Comparison of ENCODE assay signal across 25 cellular contexts in the genomic region with DNA sequence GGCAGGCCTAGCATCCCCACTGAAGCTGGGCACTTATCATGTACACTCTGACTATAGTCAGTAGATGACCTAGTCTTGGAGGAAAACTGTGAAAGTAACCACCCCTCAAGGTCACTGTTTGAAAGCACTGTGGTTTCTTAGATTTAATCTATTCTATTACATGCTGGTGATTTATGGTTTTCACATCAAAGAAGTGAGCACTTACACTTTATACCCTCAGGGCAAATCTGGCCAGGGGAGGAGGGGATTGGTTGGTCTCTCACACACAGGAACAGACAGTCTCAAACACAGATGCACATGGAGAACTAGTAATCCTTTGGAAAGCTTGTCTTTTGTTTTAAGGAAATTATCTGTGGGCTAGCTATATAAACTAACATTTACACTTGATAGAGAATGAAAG.
"Had no signal": no experiment of that assay in that cellular context is flagged by ENCODE, and none has a peak within 500 bp of the region (broad histone marks: within the 10 kb centered on the region; RNA-seq: fewer than 3 reads in every experiment).

No MANE protein-coding gene starts in this region.

- H3K36me3 Mint-ChIP-seq: neural progenitor cell had no signal

- H3K36me3 ChIP-seq: colonic mucosa, left lung, neural progenitor cell, prostate gland, tibial artery, uterus had no signal

- H3K9ac ChIP-seq: neural progenitor cell had no signal

- DNase-seq: activated B cell treated with CpG ODN at 0.5 μM for 24 hours; activated CD4-positive, alpha-beta memory T cell treated with anti-CD3 and anti-CD28 coated beads, Interleukin-2, amount 10 ng/mL, durations not matched to agents 7 days and 5 days; activated CD4-positive, alpha-beta T cell treated with anti-CD3 and anti-CD28 coated beads for 4 hours; activated CD8-positive, alpha-beta memory T cell treated with anti-CD3 and anti-CD28 coated beads, Interleukin-2, amount 10 ng/mL, durations not matched to agents 7 days and 5 days; activated naive CD4-positive, alpha-beta T cell; activated naive CD8-positive, alpha-beta T cell treated with anti-CD3 and anti-CD28 coated beads for 36 hours; body of pancreas; caudate nucleus; colonic mucosa; endodermal cell; foreskin fibroblast; left lung; naive B cell; right cardiac atrium; stimulated activated CD4-positive, alpha-beta T cell treated with anti-CD3 and anti-CD28 coated beads, Interleukin-2, amount 100 ng/mL, for 24 hours; stimulated activated naive CD4-positive, alpha-beta T cell treated with Interleukin-2 at 50 U/mL for 16 hours; substantia nigra; tibial artery; uterus had no signal

- H3K27me3 ChIP-seq: body of pancreas, colonic mucosa, hepatocyte, left lung, neural progenitor cell, tibial artery, uterus had no signal

- H3K27ac Mint-ChIP-seq: activated B cell treated with CpG ODN at 0.5 μM for 24 hours; activated CD4-positive, alpha-beta memory T cell treated with anti-CD3 and anti-CD28 coated beads, Interleukin-2, amount 10 ng/mL, durations not matched to agents 7 days and 5 days; activated CD8-positive, alpha-beta memory T cell treated with anti-CD3 and anti-CD28 coated beads, Interleukin-2, amount 10 ng/mL, durations not matched to agents 7 days and 5 days; activated naive CD8-positive, alpha-beta T cell treated with anti-CD3 and anti-CD28 coated beads for 36 hours; activated T-helper 17 cell treated with anti-CD3 and anti-CD28 coated beads, Interleukin-2, amount 50 U/mL, for 72 hours; endodermal cell; naive B cell; neural progenitor cell; T-helper 2 cell treated with Interferon-gamma antibody and Interleukin-4, amounts not matched to agents 5 μg/mL and 100 μg/mL, for 36 hours had no signal

- ATAC-seq: activated CD8-positive, alpha-beta memory T cell treated with anti-CD3 and anti-CD28 coated beads, Interleukin-2, amount 10 ng/mL, durations not matched to agents 7 days and 5 days; activated T-helper 17 cell treated with anti-CD3 and anti-CD28 coated beads, Interleukin-2, amount 50 U/mL, for 72 hours; body of pancreas; left lung; right cardiac atrium had no signal

- H2AFZ ChIP-seq: hepatocyte, neural progenitor cell had no signal

- H3K79me2 ChIP-seq: hepatocyte had no signal

- H3K9me3 ChIP-seq: colonic mucosa, prostate gland, uterus had no signal

- H3K4me1 Mint-ChIP-seq: activated B cell treated with CpG ODN at 0.5 μM for 24 hours; activated CD4-positive, alpha-beta memory T cell treated with anti-CD3 and anti-CD28 coated beads, Interleukin-2, amount 10 ng/mL, durations not matched to agents 7 days and 5 days; activated naive CD8-positive, alpha-beta T cell treated with anti-CD3 and anti-CD28 coated beads for 36 hours; activated T-helper 17 cell treated with anti-CD3 and anti-CD28 coated beads, Interleukin-2, amount 50 U/mL, for 72 hours; endodermal cell; naive B cell had no signal

- H3K27ac ChIP-seq: body of pancreas, colonic mucosa, epithelial cell of prostate, hepatocyte, left lung, neural progenitor cell, prostate gland, tibial artery, uterus had no signal

- H3K4me1 ChIP-seq: body of pancreas, colonic mucosa, left lung, neural progenitor cell, prostate gland, tibial artery, uterus had no signal

- H3K4me3 Mint-ChIP-seq: activated B cell treated with CpG ODN at 0.5 μM for 24 hours; activated CD4-positive, alpha-beta memory T cell treated with anti-CD3 and anti-CD28 coated beads, Interleukin-2, amount 10 ng/mL, durations not matched to agents 7 days and 5 days; activated CD8-positive, alpha-beta memory T cell treated with anti-CD3 and anti-CD28 coated beads, Interleukin-2, amount 10 ng/mL, durations not matched to agents 7 days and 5 days; activated naive CD8-positive, alpha-beta T cell treated with anti-CD3 and anti-CD28 coated beads for 36 hours; activated T-helper 17 cell treated with anti-CD3 and anti-CD28 coated beads, Interleukin-2, amount 50 U/mL, for 72 hours; endodermal cell; naive B cell; neural progenitor cell; T-helper 2 cell treated with Interferon-gamma antibody and Interleukin-4, amounts not matched to agents 5 μg/mL and 100 μg/mL, for 36 hours had no signal

- H3K4me3 ChIP-seq: body of pancreas, colonic mucosa, hepatocyte, left lung, neural progenitor cell, prostate gland, tibial artery, uterus had no signal

- H3K27me3 Mint-ChIP-seq: activated B cell treated with CpG ODN at 0.5 μM for 24 hours had no signal

- H3K4me2 ChIP-seq: hepatocyte, neural progenitor cell had no signal
